In the genomic region with DNA sequence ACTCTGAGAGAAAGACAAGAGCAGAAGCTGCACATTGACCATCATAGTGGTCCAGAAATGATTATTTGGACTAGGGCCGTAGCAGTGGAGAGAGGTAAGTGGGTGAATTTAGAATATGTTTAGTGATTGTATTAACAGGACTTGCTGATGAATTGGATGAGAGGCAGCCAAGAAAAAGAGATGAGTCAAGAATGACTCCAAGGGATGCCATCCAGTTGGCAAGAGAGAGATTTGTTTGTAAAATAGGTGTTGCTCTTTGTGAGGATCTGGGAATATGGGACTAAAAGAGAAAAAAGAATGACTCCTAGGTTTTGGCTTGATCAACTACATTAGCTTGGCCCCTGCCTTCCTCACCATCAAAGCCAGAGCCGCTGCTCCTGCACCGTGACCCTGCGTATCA, we compare ENCODE assay signal across 13 cellular contexts. TPM values are rescaled to one million over a fixed set of nuclear protein-coding genes. Genes with fewer than 3 reads are reported as not detected.
DNase-seq lines count a peak whose midpoint lies in the region; ATAC-seq, FAIRE-seq and TF ChIP-seq lines count a peak whose summit lies in the region.
"Had no signal": no experiment of that assay in that cellular context is flagged by ENCODE, and none has a peak within 500 bp of the region (broad histone marks: within the 10 kb centered on the region; RNA-seq: fewer than 3 reads in every experiment).

No MANE protein-coding gene starts in this region.

- no TSS peak for BruUV-seq in A673 (replicated peaks; lab: Mats Ljungman, UMichigan)

- H3K4me1 ChIP-seq in A673 (ENCODE audit: insufficient read depth, low read length, poor library complexity, severe bottlenecking) (peaks cover 11% of the 10 kb centered on the region), aorta (ENCODE audit: control insufficient read depth in 1 of 2, insufficient read depth in 2 of 2, low read length in 2 of 2) (no peaks in the 10 kb centered on the region)

- H3K36me3 ChIP-seq in BJ (ENCODE audit: control insufficient read depth, insufficient read depth, low read length), result peaks cover 2% of the 10 kb centered on the region
- H3K36me3 ChIP-seq in A673 (ENCODE audit: insufficient read depth, low read length, poor library complexity, severe bottlenecking), result no peaks in the 10 kb centered on the region
- H3K36me3 ChIP-seq in aorta (ENCODE audit: control insufficient read depth in 1 of 2, insufficient read depth in 2 of 2, low read length in 1 of 2), result no peaks in the 10 kb centered on the region

- H3K27ac ChIP-seq in A673 (ENCODE audit: low read depth, low read length, poor library complexity, severe bottlenecking), result no peak overlapping the region
- H3K27ac ChIP-seq in aorta (ENCODE audit: low read depth in 1 of 2, low read length in 2 of 2), result no peak overlapping the region

- TF ChIP-seq CTCF in BJ (IDR thresholded peaks at IDR 0.05; ENCODE audit: insufficient read depth, low read depth, low read length), result no peak
- TF ChIP-seq CTCF in astrocyte of the cerebellum (IDR thresholded peaks at IDR 0.05; ENCODE audit: low read depth, low read length, missing control alignments), result no peak
- TF ChIP-seq CTCF in A673 (conservative IDR thresholded peaks at IDR 0.05; ENCODE audit: low read depth, low read length), result no peak

- no peak overlapping the region for H3K4me3 ChIP-seq in BJ (ENCODE audit: low read depth, low read length)
- no peak overlapping the region for H3K4me3 ChIP-seq in astrocyte of the cerebellum (ENCODE audit: low read depth, low read length)
- H3K4me3 ChIP-seq in A673 (ENCODE audit: low read depth, low read length, poor library complexity, severe bottlenecking), result no peak overlapping the region
- H3K4me3 ChIP-seq in aorta (ENCODE audit: low read length in 2 of 2), result no peak overlapping the region

- in situ Hi-C loops in astrocyte of the cerebellum (cut with HindIII; ENCODE audit: low sequenced_read_pairs), result no loop called here

- H3K9me3 ChIP-seq in A673 (ENCODE audit: low read depth, low read length, poor library complexity, severe bottlenecking) (no peaks in the 10 kb centered on the region), aorta (ENCODE audit: control insufficient read depth, low read length) (no peaks in the 10 kb centered on the region)
- H3K9me3 ChIP-seq: Caco-2 had no signal

- no peak for TF ChIP-seq POLR2A in GM12891 (IDR thresholded peaks at IDR 0.05; ENCODE audit: low read depth, low read length)

- POLR2A ChIA-PET in BJ (lab: Charles Lee) (no interaction called here), A673 (lab: Charles Lee; ENCODE audit: low non-redundant PET) (no interaction called here)

- no peak for FAIRE-seq in GM12891 (lab: Jason Lieb, UNC)
- FAIRE-seq: HepG2 had no signal

- no peak for ATAC-seq in aorta (ENCODE audit: low FRiP score)
- ATAC-seq: HepG2 had no signal

- WGBS in aorta, 2 donors, result 94 to 96% methylated on average over 4 of the region's 4 CpGs

- H3K27me3 ChIP-seq in BJ (ENCODE audit: control insufficient read depth, insufficient read depth, low read length), result no peaks in the 10 kb centered on the region
- H3K27me3 ChIP-seq in A673 (replicated peaks; ENCODE audit: insufficient read depth, low read depth, low read length, poor library complexity), result no peaks in the 10 kb centered on the region
- H3K27me3 ChIP-seq in aorta (ENCODE audit: control insufficient read depth in 1 of 2, insufficient read depth in 2 of 2, low read length in 1 of 2), result no peaks in the 10 kb centered on the region

- intact Hi-C loops in A673 (cut with micrococcal nuclease; ENCODE audit: unreplicated experiment), result no loop called here
- intact Hi-C loops in aorta (cut with DNase I), result no loop called here

- CTCF ChIA-PET in BJ (lab: Yijun Ruan, JAX) (interaction anchor here (1.1 kb wide), 1 partner anchor 16 kb away, joined by 3 read pairs; no protein-coding TSS in a partner anchor), A673 (lab: Charles Lee) (no interaction called here)

- DNase-seq in BJ (ENCODE audit: low read depth) (peak; percentile 38), HT1080 (ENCODE audit: low read depth) (peak; percentile 89), astrocyte of the cerebellum (ENCODE audit: low read depth) (peak; percentile 53), kidney glomerular epithelial cell (lab: John Stamatoyannopoulos, UW) (peak; percentile 41), A673 (ENCODE audit: low spot score) (no peak), GM12891 (ENCODE audit: insufficient read length, low spot score) (no peak), aorta (no peak)
- DNase-seq in stimulated activated CD4-positive, alpha-beta T cell treated with anti-CD3 and anti-CD28 coated beads, Interleukin-4, amount 100 ng/mL, for 1 hour, result no peak
- DNase-seq: activated CD4-positive, alpha-beta T cell treated with anti-CD3 and anti-CD28 coated beads, Interleukin-2, amount 10 ng/mL, durations not matched to agents 7 days and 5 days; anterior cingulate cortex; Caco-2; NCI-H1105 had no signal

TF ChIP-seq in GM12891, 5 proteins besides CTCF, POLR2A, EP300 and RAD21:
- TF ChIP-seq POLR2AphosphoS5 (IDR thresholded peaks at IDR 0.05; ENCODE audit: low read depth, low read length) (no peak), TAF1 (IDR thresholded peaks at IDR 0.05; ENCODE audit: low read depth, low read length) (no peak), POU2F2 (IDR thresholded peaks at IDR 0.05; ENCODE audit: low read depth, low read length) (no peak), SPI1 (IDR thresholded peaks at IDR 0.05; ENCODE audit: low read depth, low read length) (no peak), PAX5 (IDR thresholded peaks at IDR 0.05; ENCODE audit: insufficient read depth, low read length, severe bottlenecking) (no peak)

RNA-seq across cellular contexts. Expression of a gene that starts 54.2 kb away (rescaled TPM):
- polyA plus RNA-seq in BJ (2011; rRNA removed) (0.17 and 0.39 TPM in 2 replicates), aorta (1 to 10 TPM in 1 of 2 donors, not detected in 1; 2.1 TPM)
- 0.85 and 1.2 TPM in 2 replicates for polyA minus RNA-seq in BJ (2011; rRNA and poly(A)+ RNA removed)
- total RNA-seq in HT1080 (2014; rRNA removed; shearing (Covaris generic)), result 0.32 TPM in 1 of 2 replicates, not detected in the other
- 0.37 and 1.2 TPM in 2 replicates for polyA plus RNA-seq in HT1080 (2015; cell fraction: cytosol; rRNA removed)
- polyA plus RNA-seq in HT1080 (2015; cell fraction: nucleus; rRNA removed), result 1.4 and 2.1 TPM in 2 replicates
- total RNA-seq in A673 (2021) (25.1 and 28.1 TPM in 2 replicates), aorta (1 to 10 TPM; 1.8 to 4.9 TPM)
- 2.9 TPM for polyA plus RNA-seq in GM12891 (2012; ENCODE audit: low read depth, missing spikeins)
- total RNA-seq: Caco-2 had no signal

Comparison
In these comparisons a context has a peak if more than half of its experiments do, and no peak if none do; other contexts are left out.
1. DNase-seq: peak in BJ (single experiment), HT1080 (single experiment), astrocyte of the cerebellum (single experiment) and kidney glomerular epithelial cell (single experiment); none in A673 (single experiment), GM12891 (single experiment), stimulated activated CD4-positive, alpha-beta T cell treated with anti-CD3 and anti-CD28 coated beads, Interleukin-4, amount 100 ng/mL, for 1 hour (single experiment) and aorta (0 of 2).